Comparison of ENCODE assay signal across 17 cellular contexts in the genomic region with DNA sequence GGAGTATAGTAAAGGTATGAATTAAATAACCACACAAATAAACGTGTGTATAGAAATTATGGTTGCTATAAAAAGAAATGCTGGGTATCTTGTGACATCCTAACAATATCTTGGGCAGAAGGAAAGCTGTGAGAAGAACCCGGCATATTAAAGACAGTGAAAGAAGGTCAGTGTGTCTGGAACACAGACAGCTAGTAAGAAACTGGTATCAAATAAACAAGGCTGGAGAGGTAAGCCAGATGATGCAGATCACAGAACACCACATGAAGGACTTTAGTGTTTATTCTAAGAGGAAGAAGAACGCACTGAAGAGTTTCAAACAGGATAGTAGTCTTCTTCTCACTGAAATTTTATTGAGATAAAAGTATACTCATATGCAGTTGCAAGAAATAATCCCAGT.
"Had no signal": no experiment of that assay in that cellular context is flagged by ENCODE, and none has a peak within 500 bp of the region (broad histone marks: within the 10 kb centered on the region; RNA-seq: fewer than 3 reads in every experiment).

No MANE protein-coding gene starts in this region.

- H3K4me3 Mint-ChIP-seq: activated T-helper 17 cell treated with anti-CD3 and anti-CD28 coated beads, Interleukin-2, amount 50 U/mL, for 72 hours; dendritic cell treated with granulocyte-macrophage colony-stimulating factor and Interleukin-4, amounts not matched to agents 40 ng/mL and 50 ng/mL, for 4 days; stimulated activated naive CD8-positive, alpha-beta T cell treated with anti-CD3 and anti-CD28 coated beads, Interleukin-15, Interleukin-2, amounts not matched to agents 100 ng/mL and 50 ng/mL, for 24 hours; T-helper 2 cell treated with Interferon-gamma antibody and Interleukin-4, amounts not matched to agents 5 μg/mL and 100 μg/mL, for 36 hours had no signal

- H3K27ac Mint-ChIP-seq: dendritic cell treated with granulocyte-macrophage colony-stimulating factor and Interleukin-4, amounts not matched to agents 40 ng/mL and 50 ng/mL, for 4 days had no signal

- H3K27me3 Mint-ChIP-seq: activated T-helper 17 cell treated with anti-CD3 and anti-CD28 coated beads, Interleukin-2, amount 50 U/mL, for 72 hours; dendritic cell treated with granulocyte-macrophage colony-stimulating factor and Interleukin-4, amounts not matched to agents 40 ng/mL and 50 ng/mL, for 4 days; stimulated activated naive CD8-positive, alpha-beta T cell treated with anti-CD3 and anti-CD28 coated beads, Interleukin-15, Interleukin-2, amounts not matched to agents 100 ng/mL and 50 ng/mL, for 24 hours had no signal

- H3K27ac ChIP-seq: brain microvascular endothelial cell, lower lobe of right lung, neutrophil, SJSA1, upper lobe of left lung had no signal

- H3K27me3 ChIP-seq: brain microvascular endothelial cell, neutrophil, right atrium auricular region, SJSA1, upper lobe of left lung had no signal

- ATAC-seq: activated T-helper 17 cell treated with anti-CD3 and anti-CD28 coated beads, Interleukin-2, amount 50 U/mL, for 72 hours; left cardiac atrium; lower lobe of right lung had no signal

- DNase-seq: activated CD4-positive, alpha-beta T cell treated with anti-CD3 and anti-CD28 coated beads, Interleukin-2, amount 50 U/mL, for 1 hour; activated CD4-positive, CD25-positive, alpha-beta regulatory T cell; activated naive CD4-positive, alpha-beta T cell treated with Interleukin-2 at 50 U/mL for 16 hours; anterior cingulate cortex; brain microvascular endothelial cell; effector memory CD4-positive, alpha-beta T cell; left cardiac atrium; lower lobe of right lung; upper lobe of left lung had no signal

- H3K4me3 ChIP-seq: lower lobe of right lung, right atrium auricular region, SJSA1, smooth muscle cell, upper lobe of left lung had no signal

- H3K9me3 ChIP-seq: lower lobe of right lung, neutrophil, right atrium auricular region, SJSA1, upper lobe of left lung had no signal

- H3K9me3 Mint-ChIP-seq: activated T-helper 17 cell treated with anti-CD3 and anti-CD28 coated beads, Interleukin-2, amount 50 U/mL, for 72 hours; dendritic cell treated with granulocyte-macrophage colony-stimulating factor and Interleukin-4, amounts not matched to agents 40 ng/mL and 50 ng/mL, for 4 days; stimulated activated naive CD8-positive, alpha-beta T cell treated with anti-CD3 and anti-CD28 coated beads, Interleukin-15, Interleukin-2, amounts not matched to agents 100 ng/mL and 50 ng/mL, for 24 hours; T-helper 2 cell treated with Interferon-gamma antibody and Interleukin-4, amounts not matched to agents 5 μg/mL and 100 μg/mL, for 36 hours had no signal
